ENCODE assay signal across 23 cellular contexts in the genomic region with DNA sequence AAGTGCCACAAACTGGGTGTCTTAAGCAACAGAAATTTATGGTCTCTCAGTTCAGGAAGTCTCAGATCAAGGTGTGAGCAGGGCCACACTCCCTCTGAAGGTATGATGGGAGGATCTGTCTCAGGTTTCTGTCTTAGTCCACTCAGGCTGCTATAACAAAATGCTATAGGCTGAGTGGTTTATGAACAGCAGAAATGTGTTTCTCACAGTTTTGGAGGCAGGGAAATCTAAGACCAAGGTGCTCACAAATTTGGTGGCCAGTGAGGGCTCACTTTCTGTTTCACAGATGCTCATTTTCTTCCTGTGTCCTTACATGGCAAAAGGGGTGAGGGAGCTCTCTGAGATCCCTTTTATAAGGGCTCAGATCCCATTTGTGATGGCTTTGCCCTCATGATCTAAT.
DNase-seq lines count a peak whose midpoint lies in the region; ATAC-seq and TF ChIP-seq lines count a peak whose summit lies in the region.
"Had no signal": no experiment of that assay in that cellular context is flagged by ENCODE, and none has a peak within 500 bp of the region (broad histone marks: within the 10 kb centered on the region; RNA-seq: fewer than 3 reads in every experiment).

No MANE protein-coding gene starts in this region.

- no peak overlapping the region for H3K4me3 ChIP-seq in GM23338
- H3K4me3 ChIP-seq: BLaER1 treated with 17β-estradiol and CSF1 and Interleukin-3, amounts not matched to agents 10 nM and 100 nM; coronary artery; heart right ventricle; uterus had no signal

- no peak overlapping the region for H3K27ac ChIP-seq in GM23338 (ENCODE audit: low read depth)
- H3K27ac ChIP-seq: BLaER1 treated with 17β-estradiol and CSF1 and Interleukin-3, amounts not matched to agents 10 nM and 100 nM; heart right ventricle; neutrophil; RWPE1 had no signal

- no peaks in the 10 kb centered on the region for H4K20me1 ChIP-seq in GM23338 (replicated peaks; ENCODE audit: insufficient read depth)
- H4K20me1 ChIP-seq: BLaER1 treated with 17β-estradiol and CSF1 and Interleukin-3, amounts not matched to agents 10 nM and 100 nM had no signal

- no peak for TF ChIP-seq CTCF in GM23338 (conservative IDR thresholded peaks at IDR 0.05; ENCODE audit: low read depth in 2 of 2)

- no peaks in the 10 kb centered on the region for H3K27me3 ChIP-seq in GM23338 (ENCODE audit: insufficient read depth)
- H3K27me3 ChIP-seq: heart right ventricle, neutrophil, uterus had no signal

- H3K4me2 ChIP-seq in GM23338: no peak overlapping the region

- H3K4me1 Mint-ChIP-seq in stimulated activated naive CD8-positive, alpha-beta T cell treated with anti-CD3 and anti-CD28 coated beads, Interleukin-15, amount 100 ng/mL, for 72 hours: no peaks in the 10 kb centered on the region
- H3K4me1 Mint-ChIP-seq in GM23338: no peaks in the 10 kb centered on the region
- H3K4me1 Mint-ChIP-seq: brain had no signal

- no peak overlapping the region for H3K27ac Mint-ChIP-seq in stimulated activated naive CD8-positive, alpha-beta T cell treated with anti-CD3 and anti-CD28 coated beads, Interleukin-15, amount 100 ng/mL, for 72 hours
- no peak overlapping the region for H3K27ac Mint-ChIP-seq in GM23338
- H3K27ac Mint-ChIP-seq: activated naive CD8-positive, alpha-beta T cell treated with anti-CD3 and anti-CD28 coated beads for 36 hours; brain; HFFc6 had no signal

- no peaks in the 10 kb centered on the region for H3K36me3 Mint-ChIP-seq in GM23338 (ENCODE audit: low read depth)
- H3K36me3 Mint-ChIP-seq: activated naive CD8-positive, alpha-beta T cell treated with anti-CD3 and anti-CD28 coated beads for 36 hours; brain had no signal

- H3K79me2 ChIP-seq in GM23338 (replicated peaks; ENCODE audit: insufficient read depth): no peaks in the 10 kb centered on the region

- H3K9me3 Mint-ChIP-seq in stimulated activated naive CD8-positive, alpha-beta T cell treated with anti-CD3 and anti-CD28 coated beads, Interleukin-15, amount 100 ng/mL, for 72 hours: no peaks in the 10 kb centered on the region
- no peaks in the 10 kb centered on the region for H3K9me3 Mint-ChIP-seq in GM23338
- H3K9me3 Mint-ChIP-seq: activated naive CD8-positive, alpha-beta T cell treated with anti-CD3 and anti-CD28 coated beads for 36 hours; HFFc6 had no signal

- H3K4me3 Mint-ChIP-seq in stimulated activated naive CD8-positive, alpha-beta T cell treated with anti-CD3 and anti-CD28 coated beads, Interleukin-15, amount 100 ng/mL, for 72 hours: no peak overlapping the region
- no peak overlapping the region for H3K4me3 Mint-ChIP-seq in GM23338
- H3K4me3 Mint-ChIP-seq: activated naive CD8-positive, alpha-beta T cell treated with anti-CD3 and anti-CD28 coated beads for 36 hours; brain; HFFc6 had no signal

- no peaks in the 10 kb centered on the region for H3K9me2 ChIP-seq in GM23338 (ENCODE audit: insufficient read depth)

- DNase-seq in stimulated activated naive CD8-positive, alpha-beta T cell treated with anti-CD3 and anti-CD28 coated beads, Interleukin-15, amount 100 ng/mL, for 72 hours: no peak
- DNase-seq in stimulated activated naive CD8-positive, alpha-beta T cell treated with anti-CD3 and anti-CD28 coated beads, Interleukin-15, Interleukin-2, amounts not matched to agents 100 U/mL and 50 U/mL, for 24 hours: no peak
- DNase-seq in GM23338 (ENCODE audit: low spot score) (no peak), GDM1 (lab: John Stamatoyannopoulos, UW) (no peak), NCI-H1105 (lab: John Stamatoyannopoulos, UW) (no peak), GM03348 (ENCODE audit: low spot score) (no peak)
- DNase-seq: activated naive CD8-positive, alpha-beta T cell treated with anti-CD3 and anti-CD28 coated beads for 36 hours; heart right ventricle; HFFc6; NCI-H2029 treated with DMSO at 0.1 percent for 48 hours; NCI-H446 treated with DMSO at 0.1 percent for 48 hours; small intestine; stimulated activated CD4-positive, alpha-beta T cell treated with anti-CD3 and anti-CD28 coated beads, Interleukin-2, amount 100 ng/mL, for 48 hours; T1000; uterus had no signal

- H2AFZ ChIP-seq in GM23338: 0 out of 2 replicates have a peak overlapping the region, but pooled peaks have one; percentile 47

- peak; percentile 28 for ATAC-seq in stimulated activated naive CD8-positive, alpha-beta T cell treated with anti-CD3 and anti-CD28 coated beads, Interleukin-15, amount 100 ng/mL, for 72 hours
- ATAC-seq in stimulated activated naive CD8-positive, alpha-beta T cell treated with anti-CD3 and anti-CD28 coated beads, Interleukin-15, Interleukin-2, amounts not matched to agents 100 U/mL and 50 U/mL, for 24 hours: no peak
- no peak for ATAC-seq in GM23338
- peak; percentile 38 for ATAC-seq in HG03342 (IDR thresholded peaks at IDR 0.05; ENCODE audit: unreplicated experiment)
- no peak for ATAC-seq in HG03432 (IDR thresholded peaks at IDR 0.05; ENCODE audit: unreplicated experiment)
- ATAC-seq: activated CD4-positive, CD25-positive, alpha-beta regulatory T cell treated with anti-CD3 and anti-CD28 coated beads, Interleukin-2, amount 50 U/mL, for 24 hours had no signal

- no peaks in the 10 kb centered on the region for H3F3A ChIP-seq in GM23338 (replicated peaks; ENCODE audit: low read depth)

- H3K27me3 Mint-ChIP-seq in stimulated activated naive CD8-positive, alpha-beta T cell treated with anti-CD3 and anti-CD28 coated beads, Interleukin-15, amount 100 ng/mL, for 72 hours: no peaks in the 10 kb centered on the region
- no peaks in the 10 kb centered on the region for H3K27me3 Mint-ChIP-seq in GM23338 (ENCODE audit: insufficient read depth, low read depth, poor library complexity)
- H3K27me3 Mint-ChIP-seq: activated naive CD8-positive, alpha-beta T cell treated with anti-CD3 and anti-CD28 coated beads for 36 hours; brain had no signal

- H3K36me3 ChIP-seq in GM23338 (ENCODE audit: insufficient read depth): no peaks in the 10 kb centered on the region
- H3K36me3 ChIP-seq: BLaER1 treated with 17β-estradiol and CSF1 and Interleukin-3, amounts not matched to agents 10 nM and 100 nM; heart right ventricle; neutrophil; uterus had no signal

- H3K4me1 ChIP-seq in GM23338 (ENCODE audit: insufficient read depth): no peaks in the 10 kb centered on the region
- H3K4me1 ChIP-seq: uterus had no signal

TF ChIP-seq in GM23338, 12 proteins besides CTCF, POLR2A, EP300 and RAD21 (continues in another document):
- TF ChIP-seq STAT1 (IDR thresholded peaks at IDR 0.05; ENCODE audit: unreplicated experiment) (no peak), EZH2 (IDR thresholded peaks at IDR 0.05; ENCODE audit: low read depth, unreplicated experiment) (no peak), CREB1 (CRISPR knock-in tag; IDR thresholded peaks at IDR 0.05; ENCODE audit: low read depth) (no peak), POLR2AphosphoS5 (IDR thresholded peaks at IDR 0.05; ENCODE audit: low read depth) (no peak), NANOG (IDR thresholded peaks at IDR 0.05; ENCODE audit: borderline replicate concordance) (no peak), ZNF114 (CRISPR knock-in tag; IDR thresholded peaks at IDR 0.05) (no peak), ZNF331 (CRISPR knock-in tag; IDR thresholded peaks at IDR 0.05; ENCODE audit: low read depth) (no peak), JUNB (IDR thresholded peaks at IDR 0.05; ENCODE audit: unreplicated experiment) (no peak)
- TF ChIP-seq, protein P1, sequence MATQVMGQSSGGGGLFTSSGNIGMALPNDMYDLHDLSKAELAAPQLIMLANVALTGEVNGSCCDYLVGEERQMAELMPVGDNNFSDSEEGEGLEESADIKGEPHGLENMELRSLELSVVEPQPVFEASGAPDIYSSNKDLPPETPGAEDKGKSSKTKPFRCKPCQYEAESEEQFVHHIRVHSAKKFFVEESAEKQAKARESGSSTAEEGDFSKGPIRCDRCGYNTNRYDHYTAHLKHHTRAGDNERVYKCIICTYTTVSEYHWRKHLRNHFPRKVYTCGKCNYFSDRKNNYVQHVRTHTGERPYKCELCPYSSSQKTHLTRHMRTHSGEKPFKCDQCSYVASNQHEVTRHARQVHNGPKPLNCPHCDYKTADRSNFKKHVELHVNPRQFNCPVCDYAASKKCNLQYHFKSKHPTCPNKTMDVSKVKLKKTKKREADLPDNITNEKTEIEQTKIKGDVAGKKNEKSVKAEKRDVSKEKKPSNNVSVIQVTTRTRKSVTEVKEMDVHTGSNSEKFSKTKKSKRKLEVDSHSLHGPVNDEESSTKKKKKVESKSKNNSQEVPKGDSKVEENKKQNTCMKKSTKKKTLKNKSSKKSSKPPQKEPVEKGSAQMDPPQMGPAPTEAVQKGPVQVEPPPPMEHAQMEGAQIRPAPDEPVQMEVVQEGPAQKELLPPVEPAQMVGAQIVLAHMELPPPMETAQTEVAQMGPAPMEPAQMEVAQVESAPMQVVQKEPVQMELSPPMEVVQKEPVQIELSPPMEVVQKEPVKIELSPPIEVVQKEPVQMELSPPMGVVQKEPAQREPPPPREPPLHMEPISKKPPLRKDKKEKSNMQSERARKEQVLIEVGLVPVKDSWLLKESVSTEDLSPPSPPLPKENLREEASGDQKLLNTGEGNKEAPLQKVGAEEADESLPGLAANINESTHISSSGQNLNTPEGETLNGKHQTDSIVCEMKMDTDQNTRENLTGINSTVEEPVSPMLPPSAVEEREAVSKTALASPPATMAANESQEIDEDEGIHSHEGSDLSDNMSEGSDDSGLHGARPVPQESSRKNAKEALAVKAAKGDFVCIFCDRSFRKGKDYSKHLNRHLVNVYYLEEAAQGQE (IDR thresholded peaks at IDR 0.05; ENCODE audit: unreplicated experiment): no peak
- TF ChIP-seq, protein P2, sequence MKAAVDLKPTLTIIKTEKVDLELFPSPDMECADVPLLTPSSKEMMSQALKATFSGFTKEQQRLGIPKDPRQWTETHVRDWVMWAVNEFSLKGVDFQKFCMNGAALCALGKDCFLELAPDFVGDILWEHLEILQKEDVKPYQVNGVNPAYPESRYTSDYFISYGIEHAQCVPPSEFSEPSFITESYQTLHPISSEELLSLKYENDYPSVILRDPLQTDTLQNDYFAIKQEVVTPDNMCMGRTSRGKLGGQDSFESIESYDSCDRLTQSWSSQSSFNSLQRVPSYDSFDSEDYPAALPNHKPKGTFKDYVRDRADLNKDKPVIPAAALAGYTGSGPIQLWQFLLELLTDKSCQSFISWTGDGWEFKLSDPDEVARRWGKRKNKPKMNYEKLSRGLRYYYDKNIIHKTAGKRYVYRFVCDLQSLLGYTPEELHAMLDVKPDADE (IDR thresholded peaks at IDR 0.05): no peak

Comparison
In these comparisons a context has a peak if more than half of its experiments do, and no peak if none do; other contexts are left out.
1. ATAC-seq: peak in stimulated activated naive CD8-positive, alpha-beta T cell treated with anti-CD3 and anti-CD28 coated beads, Interleukin-15, amount 100 ng/mL, for 72 hours (single experiment) and HG03342 (single experiment); none in stimulated activated naive CD8-positive, alpha-beta T cell treated with anti-CD3 and anti-CD28 coated beads, Interleukin-15, Interleukin-2, amounts not matched to agents 100 U/mL and 50 U/mL, for 24 hours (single experiment), GM23338 (single experiment) and HG03432 (single experiment).